In genomic region chr10:96833220-96834001, GRCh38 we compare ENCODE assay signal across 8 cellular contexts. TPM values are rescaled to one million over a fixed set of nuclear protein-coding genes. Genes with fewer than 3 reads are reported as not detected.
DNase-seq lines count a peak whose midpoint lies in the region; ATAC-seq and TF ChIP-seq lines count a peak whose summit lies in the region.

No MANE protein-coding gene starts in this region.

- H3K27ac ChIP-seq in neural cell (ENCODE audit: low read length) = peak overlapping the region; percentile 95

- ATAC-seq in GM21528 (IDR thresholded peaks at IDR 0.05; ENCODE audit: low FRiP score, unreplicated experiment) (peak; percentile 3), GM21515 (IDR thresholded peaks at IDR 0.05; ENCODE audit: unreplicated experiment) (no peak), GM18861 (IDR thresholded peaks at IDR 0.05; ENCODE audit: unreplicated experiment) (no peak)
- no peak for ATAC-seq in activated CD8-positive, alpha-beta memory T cell treated with anti-CD3 and anti-CD28 coated beads, Interleukin-2, amount 10 ng/mL, durations not matched to agents 7 days and 5 days

- H3K27me3 Mint-ChIP-seq in activated CD8-positive, alpha-beta memory T cell treated with anti-CD3 and anti-CD28 coated beads, Interleukin-2, amount 10 ng/mL, durations not matched to agents 7 days and 5 days = no peaks in the 10 kb centered on the region

- H3K9me3 ChIP-seq in neural cell (ENCODE audit: low read length) = no peaks in the 10 kb centered on the region

- CTCF ChIA-PET in activated CD8-positive, alpha-beta memory T cell treated with anti-CD3 and anti-CD28 coated beads, Interleukin-2, amount 10 ng/mL, durations not matched to agents 7 days and 5 days (lab: Charles Lee) = interaction anchor here (0.9 to 1.5 kb wide), 4 partner anchors 11 to 445 kb away, joined by 3 to 5 read pairs (median 3); no protein-coding TSS in a partner anchor

- H3K79me2 ChIP-seq in neural cell (replicated peaks; ENCODE audit: insufficient read depth, low read length) = peaks cover 50% of the 10 kb centered on the region

- H3K27me3 ChIP-seq in neural cell (ENCODE audit: insufficient read depth, low read depth, low read length) = no peaks in the 10 kb centered on the region

- peak; percentile 46 for DNase-seq in COLO668 (lab: John Stamatoyannopoulos, UW; ENCODE audit: unreplicated experiment)
- DNase-seq in LHCN-M2 (ENCODE audit: low read depth) = peak; percentile 38
- peak; percentile 44 for DNase-seq in activated CD8-positive, alpha-beta memory T cell treated with anti-CD3 and anti-CD28 coated beads, Interleukin-2, amount 10 ng/mL, durations not matched to agents 7 days and 5 days
- peak; percentile 39 for DNase-seq in fibroblast of villous mesenchyme (ENCODE audit: low read depth)

- peak overlapping the region; percentile 51 for H2AFZ ChIP-seq in neural cell (ENCODE audit: low read depth, low read length)

- H3K36me3 ChIP-seq in neural cell (ENCODE audit: insufficient read depth, low read length) = no peaks in the 10 kb centered on the region

- H3K4me1 Mint-ChIP-seq in activated CD8-positive, alpha-beta memory T cell treated with anti-CD3 and anti-CD28 coated beads, Interleukin-2, amount 10 ng/mL, durations not matched to agents 7 days and 5 days = peaks cover 54% of the 10 kb centered on the region

- peak overlapping the region; percentile 81 for H3K27ac Mint-ChIP-seq in activated CD8-positive, alpha-beta memory T cell treated with anti-CD3 and anti-CD28 coated beads, Interleukin-2, amount 10 ng/mL, durations not matched to agents 7 days and 5 days

- no peak for TF ChIP-seq EP300 in neural cell (conservative IDR thresholded peaks at IDR 0.05; ENCODE audit: poor library complexity, severe bottlenecking)

- peak overlapping the region; percentile 93 for H3K9ac ChIP-seq in neural cell (ENCODE audit: low read length)

- peak overlapping the region; percentile 68 for H3K4me2 ChIP-seq in neural cell (ENCODE audit: low read length)

- no peaks in the 10 kb centered on the region for H3K9me3 Mint-ChIP-seq in activated CD8-positive, alpha-beta memory T cell treated with anti-CD3 and anti-CD28 coated beads, Interleukin-2, amount 10 ng/mL, durations not matched to agents 7 days and 5 days (ENCODE audit: low read depth)

- H3K36me3 Mint-ChIP-seq in activated CD8-positive, alpha-beta memory T cell treated with anti-CD3 and anti-CD28 coated beads, Interleukin-2, amount 10 ng/mL, durations not matched to agents 7 days and 5 days = peaks cover 15% of the 10 kb centered on the region

- H3K4me3 Mint-ChIP-seq in activated CD8-positive, alpha-beta memory T cell treated with anti-CD3 and anti-CD28 coated beads, Interleukin-2, amount 10 ng/mL, durations not matched to agents 7 days and 5 days = peak overlapping the region; percentile 91

- H3F3A ChIP-seq in neural cell (ENCODE audit: insufficient read depth, low read length, poor library complexity, severe bottlenecking) = peaks cover 7% of the 10 kb centered on the region

- H4K20me1 ChIP-seq in neural cell (ENCODE audit: insufficient read depth) = peaks cover 13% of the 10 kb centered on the region

- TF ChIP-seq CTCF in fibroblast of villous mesenchyme (IDR thresholded peaks at IDR 0.05; ENCODE audit: insufficient read depth, low read depth, low read length) = no peak
- TF ChIP-seq CTCF in neural cell (IDR thresholded peaks at IDR 0.05; ENCODE audit: poor library complexity, severe bottlenecking) = no peak

- H3K9me2 ChIP-seq in neural cell (ENCODE audit: insufficient read depth, low read length) = no peaks in the 10 kb centered on the region

- peak overlapping the region; percentile 83 for H3K4me3 ChIP-seq in fibroblast of villous mesenchyme (ENCODE audit: low read depth, low read length)
- peak overlapping the region; percentile 97 for H3K4me3 ChIP-seq in neural cell (ENCODE audit: low read length)

- TF ChIP-seq RAD21 in neural cell (conservative IDR thresholded peaks at IDR 0.05) = no peak

TF ChIP-seq in neural cell, 6 proteins besides CTCF, POLR2A, EP300 and RAD21:
- no peak for TF ChIP-seq POLR2AphosphoS5 (IDR thresholded peaks at IDR 0.05)
- TF ChIP-seq, protein P1, sequence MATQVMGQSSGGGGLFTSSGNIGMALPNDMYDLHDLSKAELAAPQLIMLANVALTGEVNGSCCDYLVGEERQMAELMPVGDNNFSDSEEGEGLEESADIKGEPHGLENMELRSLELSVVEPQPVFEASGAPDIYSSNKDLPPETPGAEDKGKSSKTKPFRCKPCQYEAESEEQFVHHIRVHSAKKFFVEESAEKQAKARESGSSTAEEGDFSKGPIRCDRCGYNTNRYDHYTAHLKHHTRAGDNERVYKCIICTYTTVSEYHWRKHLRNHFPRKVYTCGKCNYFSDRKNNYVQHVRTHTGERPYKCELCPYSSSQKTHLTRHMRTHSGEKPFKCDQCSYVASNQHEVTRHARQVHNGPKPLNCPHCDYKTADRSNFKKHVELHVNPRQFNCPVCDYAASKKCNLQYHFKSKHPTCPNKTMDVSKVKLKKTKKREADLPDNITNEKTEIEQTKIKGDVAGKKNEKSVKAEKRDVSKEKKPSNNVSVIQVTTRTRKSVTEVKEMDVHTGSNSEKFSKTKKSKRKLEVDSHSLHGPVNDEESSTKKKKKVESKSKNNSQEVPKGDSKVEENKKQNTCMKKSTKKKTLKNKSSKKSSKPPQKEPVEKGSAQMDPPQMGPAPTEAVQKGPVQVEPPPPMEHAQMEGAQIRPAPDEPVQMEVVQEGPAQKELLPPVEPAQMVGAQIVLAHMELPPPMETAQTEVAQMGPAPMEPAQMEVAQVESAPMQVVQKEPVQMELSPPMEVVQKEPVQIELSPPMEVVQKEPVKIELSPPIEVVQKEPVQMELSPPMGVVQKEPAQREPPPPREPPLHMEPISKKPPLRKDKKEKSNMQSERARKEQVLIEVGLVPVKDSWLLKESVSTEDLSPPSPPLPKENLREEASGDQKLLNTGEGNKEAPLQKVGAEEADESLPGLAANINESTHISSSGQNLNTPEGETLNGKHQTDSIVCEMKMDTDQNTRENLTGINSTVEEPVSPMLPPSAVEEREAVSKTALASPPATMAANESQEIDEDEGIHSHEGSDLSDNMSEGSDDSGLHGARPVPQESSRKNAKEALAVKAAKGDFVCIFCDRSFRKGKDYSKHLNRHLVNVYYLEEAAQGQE (IDR thresholded peaks at IDR 0.05; ENCODE audit: borderline replicate concordance) = peak; percentile 90

RNA-seq across cellular contexts. Expression of gene LCOR, which starts 1.3 kb away (rescaled TPM):
- total RNA-seq in LHCN-M2 (2014; rRNA removed) (13.2 and 14.9 TPM in 2 replicates), fibroblast of villous mesenchyme (31.6 and 58.7 TPM in 2 replicates)
- polyA plus RNA-seq in LHCN-M2 (2012) = 4.8 TPM
- 10 to 100 TPM; 27.8 to 34.0 TPM for total RNA-seq in activated CD8-positive, alpha-beta memory T cell treated with anti-CD3 and anti-CD28 coated beads, Interleukin-2, amount 10 ng/mL, durations not matched to agents 7 days and 5 days
- 48.9 and 61.1 TPM in 2 replicates for polyA plus RNA-seq in neural cell
- 262 and 444 TPM in 2 replicates for polyA minus RNA-seq in neural cell
